ENCODE assay signal across 22 cellular contexts in genomic region chr1:190453550-190453949, GRCh38. TPM values are rescaled to one million over a fixed set of nuclear protein-coding genes. Genes with fewer than 3 reads are reported as not detected.
A peak's percentile ranks its signal among the peaks of the same experiment; 100 is the strongest.
DNase-seq lines count a peak whose midpoint lies in the region; ATAC-seq, FAIRE-seq and TF ChIP-seq lines count a peak whose summit lies in the region.
"Had no signal": no experiment of that assay in that cellular context is flagged by ENCODE, and none has a peak within 500 bp of the region (broad histone marks: within the 10 kb centered on the region; RNA-seq: fewer than 3 reads in every experiment).

No MANE protein-coding gene starts in this region.

- H3K27ac Mint-ChIP-seq in mesothelial cell of epicardium = no peak overlapping the region
- H3K27ac Mint-ChIP-seq: activated CD4-positive, alpha-beta T cell treated with anti-CD3 and anti-CD28 coated beads for 36 hours; naive thymus-derived CD4-positive, alpha-beta T cell; stimulated activated naive B cell treated with anti-CD40 and anti-IgM and Interleukin-4, amounts not matched to agents 10 μg/mL and 1 μg/mL and 100 μg/mL, for 72 hours; T-helper 17 cell had no signal

- H3K27me3 ChIP-seq in RWPE2 (ENCODE audit: insufficient read depth, poor library complexity, severe bottlenecking) = peaks cover under 1% of the 10 kb centered on the region
- H3K27me3 ChIP-seq: transverse colon had no signal

- H3K4me1 Mint-ChIP-seq in mesothelial cell of epicardium = no peaks in the 10 kb centered on the region
- H3K4me1 Mint-ChIP-seq: activated CD4-positive, alpha-beta T cell treated with anti-CD3 and anti-CD28 coated beads for 36 hours; naive thymus-derived CD4-positive, alpha-beta T cell; stimulated activated naive B cell treated with anti-CD40 and anti-IgM and Interleukin-4, amounts not matched to agents 10 μg/mL and 1 μg/mL and 100 μg/mL, for 72 hours; T-helper 17 cell had no signal

- H3K27me3 Mint-ChIP-seq in mesothelial cell of epicardium (ENCODE audit: low read depth) = peaks cover 8% of the 10 kb centered on the region
- H3K27me3 Mint-ChIP-seq: activated CD4-positive, alpha-beta T cell treated with anti-CD3 and anti-CD28 coated beads for 36 hours; naive thymus-derived CD4-positive, alpha-beta T cell; stimulated activated naive B cell treated with anti-CD40 and anti-IgM and Interleukin-4, amounts not matched to agents 10 μg/mL and 1 μg/mL and 100 μg/mL, for 72 hours; T-helper 17 cell had no signal

- FAIRE-seq in D721Med (lab: Jason Lieb, UNC) = peak; percentile 81

- TF ChIP-seq CTCF in D721Med (IDR thresholded peaks at IDR 0.05; ENCODE audit: insufficient read depth, missing control alignments) = peak; percentile 29
- 0 out of 2 replicates have a peak, but pooled peaks have one; percentile 15 for TF ChIP-seq CTCF in LNCaP clone FGC (IDR thresholded peaks at IDR 0.05; ENCODE audit: control insufficient read depth, extremely low read depth, insufficient read depth)
- peak; percentile 25 for TF ChIP-seq CTCF in RWPE2 (IDR thresholded peaks at IDR 0.05; ENCODE audit: poor library complexity, severe bottlenecking)
- peak; percentile 15 for TF ChIP-seq CTCF in mesothelial cell of epicardium (IDR thresholded peaks at IDR 0.05; ENCODE audit: unreplicated experiment)

- H3K9me3 ChIP-seq in RWPE2 (ENCODE audit: severe bottlenecking) = no peaks in the 10 kb centered on the region
- H3K9me3 ChIP-seq: psoas muscle, transverse colon had no signal

- H3K4me1 ChIP-seq in RWPE2 (ENCODE audit: insufficient read depth, poor library complexity, severe bottlenecking) = no peaks in the 10 kb centered on the region
- H3K4me1 ChIP-seq: psoas muscle, transverse colon had no signal

- H3K4me3 Mint-ChIP-seq in mesothelial cell of epicardium = no peak overlapping the region
- H3K4me3 Mint-ChIP-seq: activated CD4-positive, alpha-beta T cell treated with anti-CD3 and anti-CD28 coated beads for 36 hours; naive thymus-derived CD4-positive, alpha-beta T cell; stimulated activated naive B cell treated with anti-CD40 and anti-IgM and Interleukin-4, amounts not matched to agents 10 μg/mL and 1 μg/mL and 100 μg/mL, for 72 hours; T-helper 17 cell had no signal

- no peaks in the 10 kb centered on the region for H3K9me3 Mint-ChIP-seq in mesothelial cell of epicardium
- H3K9me3 Mint-ChIP-seq: stimulated activated naive B cell treated with anti-CD40 and anti-IgM and Interleukin-4, amounts not matched to agents 10 μg/mL and 1 μg/mL and 100 μg/mL, for 72 hours had no signal

- H3K4me3 ChIP-seq in LNCaP clone FGC (ENCODE audit: low read depth, low read length) (no peak overlapping the region), RWPE2 (ENCODE audit: severe bottlenecking) (no peak overlapping the region)
- H3K4me3 ChIP-seq: coronary artery, lung, psoas muscle, transverse colon had no signal

- no peaks in the 10 kb centered on the region for H3K36me3 ChIP-seq in RWPE2 (ENCODE audit: low read depth)
- H3K36me3 ChIP-seq: transverse colon had no signal

- DNase-seq in D721Med (ENCODE audit: insufficient read length, low spot score) (no peak), LNCaP clone FGC (ENCODE audit: low read depth) (peak; percentile 43), RWPE2 (ENCODE audit: low spot score) (no peak), mesothelial cell of epicardium (ENCODE audit: low spot score in 2 of 2, unreplicated experiment in 2 of 2) (no peak), left ventricle myocardium superior (no peak)
- no peak for DNase-seq in activated CD4-positive, alpha-beta T cell treated with anti-CD3 and anti-CD28 coated beads for 1 hour
- DNase-seq: activated CD4-positive, alpha-beta T cell treated with anti-CD3 and anti-CD28 coated beads for 36 hours; activated effector memory CD4-positive, alpha-beta T cell treated with anti-CD3 and anti-CD28 coated beads, Interleukin-2, amount 50 U/mL, for 16 hours; Karpas-422; naive thymus-derived CD4-positive, alpha-beta T cell; NCI-H187; NCI-H524 treated with DMSO at 0.1 percent for 48 hours; psoas muscle; stimulated activated naive B cell treated with anti-CD40 and anti-IgM and Interleukin-4, amounts not matched to agents 10 μg/mL and 1 μg/mL and 100 μg/mL, for 72 hours; T-helper 17 cell; transverse colon had no signal

- no peaks in the 10 kb centered on the region for H3K36me3 Mint-ChIP-seq in mesothelial cell of epicardium
- H3K36me3 Mint-ChIP-seq: naive thymus-derived CD4-positive, alpha-beta T cell; stimulated activated naive B cell treated with anti-CD40 and anti-IgM and Interleukin-4, amounts not matched to agents 10 μg/mL and 1 μg/mL and 100 μg/mL, for 72 hours had no signal

- intact Hi-C loops in left ventricle myocardium superior (cut with micrococcal nuclease) = no loop called here

- ATAC-seq in RWPE2 (ENCODE audit: low read depth) = no peak
- no peak for ATAC-seq in GM19463 (IDR thresholded peaks at IDR 0.05; ENCODE audit: unreplicated experiment)
- ATAC-seq in left ventricle myocardium superior = no peak
- ATAC-seq: activated CD4-positive, alpha-beta T cell treated with anti-CD3 and anti-CD28 coated beads for 36 hours; naive thymus-derived CD4-positive, alpha-beta T cell; psoas muscle; Right ventricle myocardium inferior; stimulated activated naive B cell treated with anti-CD40 and anti-IgM and Interleukin-4, amounts not matched to agents 10 μg/mL and 1 μg/mL and 100 μg/mL, for 72 hours; T-helper 17 cell had no signal

- no peak overlapping the region for H3K27ac ChIP-seq in RWPE2 (ENCODE audit: poor library complexity, severe bottlenecking)
- H3K27ac ChIP-seq: coronary artery, epithelial cell of prostate, psoas muscle, transverse colon had no signal

RNA-seq across cellular contexts. Expression of gene BRINP3, which starts 24.1 kb away (rescaled TPM):
- total RNA-seq in mesothelial cell of epicardium (0.09 to 0.25 TPM (median 0.22 TPM) in 3 replicates), left ventricle myocardium superior (0.10 TPM)
- total RNA-seq: activated CD4-positive, alpha-beta T cell treated with anti-CD3 and anti-CD28 coated beads for 36 hours; glomerular endothelial cell; naive thymus-derived CD4-positive, alpha-beta T cell; psoas muscle; Right ventricle myocardium inferior; T-helper 17 cell had no signal
